Comparison of ENCODE assay signal across 9 cellular contexts in the genomic region with DNA sequence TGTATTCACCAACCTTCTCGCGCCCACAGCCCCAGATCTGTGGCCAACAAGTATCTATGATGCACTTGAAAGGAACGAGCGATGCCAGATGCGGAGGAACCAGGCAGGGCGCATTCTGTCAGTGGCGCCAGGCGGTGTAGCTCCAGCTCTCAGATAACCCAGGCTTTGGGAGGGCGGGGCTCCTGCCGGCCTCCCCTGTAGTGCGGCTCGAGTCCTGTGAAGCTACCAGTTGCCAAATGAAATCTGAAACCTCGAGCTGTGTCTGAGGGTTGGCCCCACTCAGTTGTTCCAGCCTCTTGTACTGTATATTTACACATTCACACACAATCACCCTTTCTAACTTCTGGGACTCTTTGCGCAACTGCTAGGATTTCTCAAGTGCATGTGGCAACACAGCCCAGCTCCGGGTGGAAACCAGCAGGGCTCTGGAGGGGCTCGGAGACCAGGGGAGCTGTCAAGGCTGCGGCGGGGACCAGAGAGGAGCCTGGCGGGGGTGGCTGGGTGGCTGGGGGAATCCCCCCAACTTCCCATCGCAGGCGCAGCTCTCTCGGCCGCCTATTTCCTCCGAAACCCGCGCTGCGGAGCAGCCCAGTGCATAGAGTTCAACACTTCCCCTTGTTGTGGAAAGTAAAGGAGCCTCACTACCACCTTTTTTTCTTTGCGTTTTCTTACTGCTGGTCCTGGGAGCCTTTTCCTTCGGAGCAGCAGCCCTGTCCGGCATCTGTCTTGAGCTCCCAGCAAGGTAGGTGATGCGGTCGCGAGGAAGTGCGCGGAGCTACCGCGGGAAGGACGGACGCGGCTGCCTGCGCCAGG. TPM values are rescaled to one million over a fixed set of nuclear protein-coding genes. Genes with fewer than 3 reads are reported as not detected.
DNase-seq lines count a peak whose midpoint lies in the region; TF ChIP-seq lines count a peak whose summit lies in the region.
"Had no signal": no experiment of that assay in that cellular context is flagged by ENCODE, and none has a peak within 500 bp of the region (broad histone marks: within the 10 kb centered on the region; RNA-seq: fewer than 3 reads in every experiment).

A gene (plus strand): TSS at position 333 of the 813 bp plus-strand sequence.

- no peak for TF ChIP-seq CTCF in LNCaP clone FGC (IDR thresholded peaks at IDR 0.05; ENCODE audit: control insufficient read depth, extremely low read depth, insufficient read depth)

- no peaks in the 10 kb centered on the region for H3K36me3 ChIP-seq in HAP-1 (replicated peaks)
- H3K36me3 ChIP-seq: BLaER1 had no signal

- H3K4me3 ChIP-seq in HAP-1 = peak within 1 kb of the TSS; percentile 37
- peak within 1 kb of the TSS; percentile 42 for H3K4me3 ChIP-seq in LNCaP clone FGC (ENCODE audit: low read depth, low read length)
- H3K4me3 ChIP-seq: BLaER1 had no signal

- no peaks in the 10 kb centered on the region for H3K4me1 ChIP-seq in HAP-1
- H3K4me1 ChIP-seq: BLaER1 had no signal

- in situ Hi-C loops in HAP-1 (cut with MboI; ENCODE audit: low sequenced_read_pairs) = no loop called here

- peaks cover 20% of the 10 kb centered on the region for H3K27me3 ChIP-seq in HAP-1 (ENCODE audit: low read depth)
- H3K27me3 ChIP-seq: BLaER1 had no signal

- H3K9me3 ChIP-seq in HAP-1 = no peaks in the 10 kb centered on the region
- H3K9me3 ChIP-seq: BLaER1 had no signal

- DNase-seq in NCI-H2081 (lab: John Stamatoyannopoulos, UW) = peak; percentile 37 to 67
- DNase-seq in NCI-H2081 treated with DMSO at 0.1 percent for 48 hours (lab: John Stamatoyannopoulos, UW) = no peak
- peak; percentile 82 for DNase-seq in HAP-1 (ENCODE audit: low spot score in 2 of 2)
- peak; percentile 55 for DNase-seq in LNCaP clone FGC (ENCODE audit: low read depth)
- peak; percentile 94 for DNase-seq in SHP77 treated with DMSO at 0.1 percent for 48 hours (lab: John Stamatoyannopoulos, UW)
- peak; percentile 87 for DNase-seq in dermis blood vessel endothelial cell
- DNase-seq in left kidney (ENCODE audit: low read depth, low spot score) = peak; percentile 97
- peak; percentile 25 to 26 for DNase-seq in stimulated activated CD8-positive, alpha-beta memory T cell treated with anti-CD3 and anti-CD28 coated beads, Interleukin-7, amount 100 ng/mL, for 48 hours (ENCODE audit: extremely low read depth in 1 of 2, low read depth in 1 of 2)

RNA-seq across cellular contexts. Expression of the gene that starts here (rescaled TPM):
- 37.9 and 54.8 TPM in 2 replicates for total RNA-seq in dermis blood vessel endothelial cell
